1 cellular context compared by ENCODE assay signal in genomic region chr7:22477262-22477661, GRCh38.
TF ChIP-seq lines count a peak whose summit lies in the region.

No MANE protein-coding gene starts in this region.

TF ChIP-seq in K562, 482 proteins besides CTCF, POLR2A, EP300 and RAD21 (continued from another document):
- no peak for TF ChIP-seq RERE (CRISPR knock-in tag; IDR thresholded peaks at IDR 0.05; ENCODE audit: borderline replicate concordance)
- TF ChIP-seq SP2 (IDR thresholded peaks at IDR 0.05; ENCODE audit: extremely low read depth, low read depth, low read length, poor library complexity, severe bottlenecking): no peak
- TF ChIP-seq MCM2 (IDR thresholded peaks at IDR 0.05; ENCODE audit: low read depth): no peak
- no peak for TF ChIP-seq ZNF318 (IDR thresholded peaks at IDR 0.05; ENCODE audit: borderline replicate concordance in 1 of 2, low read depth in 1 of 2)
- TF ChIP-seq, protein P1, sequence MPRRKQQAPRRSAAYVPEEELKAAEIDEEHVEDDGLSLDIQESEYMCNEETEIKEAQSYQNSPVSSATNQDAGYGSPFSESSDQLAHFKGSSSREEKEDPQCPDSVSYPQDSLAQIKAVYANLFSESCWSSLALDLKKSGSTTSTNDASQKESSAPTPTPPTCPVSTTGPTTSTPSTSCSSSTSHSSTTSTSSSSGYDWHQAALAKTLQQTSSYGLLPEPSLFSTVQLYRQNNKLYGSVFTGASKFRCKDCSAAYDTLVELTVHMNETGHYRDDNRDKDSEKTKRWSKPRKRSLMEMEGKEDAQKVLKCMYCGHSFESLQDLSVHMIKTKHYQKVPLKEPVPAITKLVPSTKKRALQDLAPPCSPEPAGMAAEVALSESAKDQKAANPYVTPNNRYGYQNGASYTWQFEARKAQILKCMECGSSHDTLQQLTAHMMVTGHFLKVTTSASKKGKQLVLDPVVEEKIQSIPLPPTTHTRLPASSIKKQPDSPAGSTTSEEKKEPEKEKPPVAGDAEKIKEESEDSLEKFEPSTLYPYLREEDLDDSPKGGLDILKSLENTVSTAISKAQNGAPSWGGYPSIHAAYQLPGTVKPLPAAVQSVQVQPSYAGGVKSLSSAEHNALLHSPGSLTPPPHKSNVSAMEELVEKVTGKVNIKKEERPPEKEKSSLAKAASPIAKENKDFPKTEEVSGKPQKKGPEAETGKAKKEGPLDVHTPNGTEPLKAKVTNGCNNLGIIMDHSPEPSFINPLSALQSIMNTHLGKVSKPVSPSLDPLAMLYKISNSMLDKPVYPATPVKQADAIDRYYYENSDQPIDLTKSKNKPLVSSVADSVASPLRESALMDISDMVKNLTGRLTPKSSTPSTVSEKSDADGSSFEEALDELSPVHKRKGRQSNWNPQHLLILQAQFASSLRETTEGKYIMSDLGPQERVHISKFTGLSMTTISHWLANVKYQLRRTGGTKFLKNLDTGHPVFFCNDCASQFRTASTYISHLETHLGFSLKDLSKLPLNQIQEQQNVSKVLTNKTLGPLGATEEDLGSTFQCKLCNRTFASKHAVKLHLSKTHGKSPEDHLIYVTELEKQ (CRISPR knock-in tag; IDR thresholded peaks at IDR 0.05): no peak
- no peak for TF ChIP-seq KLF1 (tag; IDR thresholded peaks at IDR 0.05)
- TF ChIP-seq MNT (conservative IDR thresholded peaks at IDR 0.05): no peak
- no peak for TF ChIP-seq JUND (IDR thresholded peaks at IDR 0.05; ENCODE audit: borderline replicate concordance, low read depth, low read length)
- no peak for TF ChIP-seq JUND (tag; IDR thresholded peaks at IDR 0.05; ENCODE audit: borderline replicate concordance, low read depth, low read length)
- TF ChIP-seq ZNF589 (CRISPR knock-in tag; IDR thresholded peaks at IDR 0.05; ENCODE audit: low read depth): no peak
- TF ChIP-seq HDAC6 (IDR thresholded peaks at IDR 0.05; ENCODE audit: low read depth, low read length): no peak
- no peak for TF ChIP-seq TAF1 (IDR thresholded peaks at IDR 0.05; ENCODE audit: control insufficient read depth, extremely low read depth, insufficient read depth, low read length, severe bottlenecking)
- TF ChIP-seq, protein P2, sequence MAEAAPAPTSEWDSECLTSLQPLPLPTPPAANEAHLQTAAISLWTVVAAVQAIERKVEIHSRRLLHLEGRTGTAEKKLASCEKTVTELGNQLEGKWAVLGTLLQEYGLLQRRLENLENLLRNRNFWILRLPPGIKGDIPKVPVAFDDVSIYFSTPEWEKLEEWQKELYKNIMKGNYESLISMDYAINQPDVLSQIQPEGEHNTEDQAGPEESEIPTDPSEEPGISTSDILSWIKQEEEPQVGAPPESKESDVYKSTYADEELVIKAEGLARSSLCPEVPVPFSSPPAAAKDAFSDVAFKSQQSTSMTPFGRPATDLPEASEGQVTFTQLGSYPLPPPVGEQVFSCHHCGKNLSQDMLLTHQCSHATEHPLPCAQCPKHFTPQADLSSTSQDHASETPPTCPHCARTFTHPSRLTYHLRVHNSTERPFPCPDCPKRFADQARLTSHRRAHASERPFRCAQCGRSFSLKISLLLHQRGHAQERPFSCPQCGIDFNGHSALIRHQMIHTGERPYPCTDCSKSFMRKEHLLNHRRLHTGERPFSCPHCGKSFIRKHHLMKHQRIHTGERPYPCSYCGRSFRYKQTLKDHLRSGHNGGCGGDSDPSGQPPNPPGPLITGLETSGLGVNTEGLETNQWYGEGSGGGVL (CRISPR knock-in tag; IDR thresholded peaks at IDR 0.05): no peak
- no peak for TF ChIP-seq TCF7L2 (IDR thresholded peaks at IDR 0.05; ENCODE audit: low read depth, low read length)
- TF ChIP-seq BRD4 (IDR thresholded peaks at IDR 0.05): no peak
- no peak for TF ChIP-seq SUPT5H (IDR thresholded peaks at IDR 0.05)
- no peak for TF ChIP-seq CREB5 (CRISPR knock-in tag; IDR thresholded peaks at IDR 0.05)
- TF ChIP-seq RCOR1 (IDR thresholded peaks at IDR 0.05; ENCODE audit: borderline replicate concordance in 1 of 2, low read depth in 2 of 2, low read length in 2 of 2): peak in 1 of 2 experiments; percentile 76; a peak in 2 of 4 replicates
- no peak for TF ChIP-seq CHD2 (IDR thresholded peaks at IDR 0.05; ENCODE audit: low read depth, low read length)
- TF ChIP-seq CEBPG (CRISPR knock-in tag; IDR thresholded peaks at IDR 0.05): no peak
- no peak for TF ChIP-seq CEBPG (tag; conservative IDR thresholded peaks at IDR 0.05 in 1 of 2, IDR thresholded peaks at IDR 0.05 in 1 of 2)
- no peak for TF ChIP-seq MCM7 (IDR thresholded peaks at IDR 0.05)
- TF ChIP-seq ZNF561 (CRISPR knock-in tag; conservative IDR thresholded peaks at IDR 0.05): no peak
- TF ChIP-seq CXXC5 (CRISPR knock-in tag; IDR thresholded peaks at IDR 0.05): no peak
- TF ChIP-seq SNAPC5 (CRISPR knock-in tag; IDR thresholded peaks at IDR 0.05): no peak
- TF ChIP-seq RBBP5 (IDR thresholded peaks at IDR 0.05; ENCODE audit: borderline replicate concordance, insufficient read depth, low read length, poor library complexity, severe bottlenecking): no peak
